In the genomic region with DNA sequence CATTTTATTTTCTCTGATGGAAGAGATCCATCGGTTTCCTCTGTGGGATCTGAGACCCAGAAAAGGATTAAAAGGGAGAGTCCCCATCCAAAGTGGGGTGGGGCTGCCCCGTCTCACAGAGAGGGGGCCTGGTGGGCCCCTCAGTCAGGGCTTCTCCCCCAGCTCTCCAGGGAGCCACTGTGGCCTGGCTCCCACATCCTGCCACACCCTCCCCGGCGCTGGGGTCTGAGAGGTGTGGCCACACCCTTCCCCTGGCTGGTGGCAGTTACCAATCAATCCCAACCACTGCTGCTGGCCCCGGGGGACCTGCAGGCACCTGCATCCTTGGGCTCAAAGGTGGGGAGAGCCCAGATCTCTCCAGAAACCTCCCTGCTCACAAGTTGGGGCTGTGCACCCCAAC, we compare ENCODE assay signal across 11 cellular contexts.
DNase-seq lines count a peak whose midpoint lies in the region; ATAC-seq and TF ChIP-seq lines count a peak whose summit lies in the region.
"Had no signal": no experiment of that assay in that cellular context is flagged by ENCODE, and none has a peak within 500 bp of the region (broad histone marks: within the 10 kb centered on the region; RNA-seq: fewer than 3 reads in every experiment).

No MANE protein-coding gene starts in this region.

- no peaks in the 10 kb centered on the region for H3K9me3 Mint-ChIP-seq in effector memory CD8-positive, alpha-beta T cell

- peaks cover 0 to 12% (median 0%) of the 10 kb centered on the region in 3 donors for H3K4me1 ChIP-seq in gastroesophageal sphincter

- no peak for TF ChIP-seq POLR2A in gastroesophageal sphincter (IDR thresholded peaks at IDR 0.05)

- no peaks in the 10 kb centered on the region for H3K36me3 ChIP-seq in gastroesophageal sphincter
- H3K36me3 ChIP-seq: lower lobe of right lung had no signal

- H3K4me3 Mint-ChIP-seq in effector memory CD8-positive, alpha-beta T cell: peak overlapping the region; percentile 73 to 81

- peaks cover 6% of the 10 kb centered on the region for H3K36me3 Mint-ChIP-seq in effector memory CD8-positive, alpha-beta T cell (ENCODE audit: insufficient read depth)

- peak; percentile 37 for DNase-seq in NCI-H1436 (lab: John Stamatoyannopoulos, UW)
- DNase-seq in NCI-H1436 treated with DMSO at 0.1 percent for 48 hours (lab: John Stamatoyannopoulos, UW): no peak
- DNase-seq in NCI-H69 (lab: John Stamatoyannopoulos, UW): peak; percentile 70
- no peak for DNase-seq in effector memory CD8-positive, alpha-beta T cell
- no peak for DNase-seq in NCI-H1694 (lab: John Stamatoyannopoulos, UW)
- DNase-seq in stimulated activated CD4-positive, alpha-beta T cell treated with anti-CD3 and anti-CD28 coated beads, Interleukin-2, amount 100 ng/mL, for 48 hours: no peak
- DNase-seq: lower lobe of right lung, NCI-H524 had no signal

- peaks cover 49% of the 10 kb centered on the region for H3K27me3 ChIP-seq in gastroesophageal sphincter

- no peaks in the 10 kb centered on the region for H3K9me3 ChIP-seq in gastroesophageal sphincter
- H3K9me3 ChIP-seq: A549, lower lobe of right lung had no signal

- no peak for TF ChIP-seq EP300 in gastroesophageal sphincter (IDR thresholded peaks at IDR 0.05)

- WGBS in gastroesophageal sphincter (ENCODE audit: low coverage in 1 of 2), 2 donors: no CpG with 5 or more reads among the region's 5 CpGs

- no peak overlapping the region for H3K4me3 ChIP-seq in gastroesophageal sphincter
- H3K4me3 ChIP-seq: A549, lower lobe of right lung had no signal

- TF ChIP-seq CTCF in gastroesophageal sphincter (IDR thresholded peaks at IDR 0.05): no peak

- ATAC-seq in GM19463 (IDR thresholded peaks at IDR 0.05; ENCODE audit: unreplicated experiment): peak; percentile 75
- ATAC-seq in effector memory CD8-positive, alpha-beta T cell (replicated peaks): peak; percentile 16
- no peak for ATAC-seq in gastroesophageal sphincter
- ATAC-seq: A549, lower lobe of right lung had no signal

- peaks cover 31 to 33% of the 10 kb centered on the region in 2 donors for H3K4me1 Mint-ChIP-seq in effector memory CD8-positive, alpha-beta T cell (ENCODE audit: low read depth in 2 of 2)

- H3K27me3 Mint-ChIP-seq in effector memory CD8-positive, alpha-beta T cell: peaks cover 34 to 37% of the 10 kb centered on the region in 2 donors

- no peak overlapping the region for H3K27ac ChIP-seq in gastroesophageal sphincter
- H3K27ac ChIP-seq: A549, lower lobe of right lung had no signal

- peak overlapping the region; percentile 59 to 93 for H3K27ac Mint-ChIP-seq in effector memory CD8-positive, alpha-beta T cell

Comparison
In these comparisons a context has a peak if more than half of its experiments do, and no peak if none do; other contexts are left out.
1. DNase-seq: peak in NCI-H1436 (single experiment) and NCI-H69 (single experiment); none in NCI-H1436 treated with DMSO at 0.1 percent for 48 hours (single experiment), effector memory CD8-positive, alpha-beta T cell (0 of 3), NCI-H1694 (single experiment) and stimulated activated CD4-positive, alpha-beta T cell treated with anti-CD3 and anti-CD28 coated beads, Interleukin-2, amount 100 ng/mL, for 48 hours (0 of 2).